In the genomic region with DNA sequence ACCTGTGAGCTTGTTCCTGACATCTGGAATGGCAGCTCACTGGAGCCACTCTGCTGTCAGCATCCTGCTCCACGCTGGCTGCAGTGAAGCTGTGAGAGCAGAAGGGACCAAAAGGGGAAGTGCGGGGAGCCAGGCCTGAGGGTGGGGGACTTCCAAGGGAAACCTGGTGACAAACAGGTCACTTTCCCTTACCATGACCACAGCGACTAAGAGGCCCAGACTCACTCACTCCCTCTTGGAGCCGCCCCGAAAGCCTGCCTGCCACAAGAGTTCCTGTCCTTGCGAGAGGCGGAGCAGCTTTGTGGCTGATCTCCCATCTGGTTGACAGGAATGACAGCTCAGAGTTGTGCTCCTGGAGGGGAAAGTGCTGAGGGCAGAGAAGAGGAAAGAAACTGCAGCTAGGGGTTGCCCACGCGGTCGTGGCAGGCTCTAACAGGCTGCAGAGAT, we compare ENCODE assay signal across 9 cellular contexts.
A peak's percentile ranks its signal among the peaks of the same experiment; 100 is the strongest.
DNase-seq lines count a peak whose midpoint lies in the region; ATAC-seq and TF ChIP-seq lines count a peak whose summit lies in the region.
"Had no signal": no experiment of that assay in that cellular context is flagged by ENCODE, and none has a peak within 500 bp of the region (broad histone marks: within the 10 kb centered on the region; RNA-seq: fewer than 3 reads in every experiment).

No MANE protein-coding gene starts in this region.

- POLR2A ChIA-PET in activated CD4-positive, alpha-beta T cell treated with anti-CD3 and anti-CD28 coated beads for 36 hours (lab: Charles Lee): no interaction called here

- intact Hi-C loops in activated CD4-positive, alpha-beta T cell treated with anti-CD3 and anti-CD28 coated beads for 36 hours (cut with DNase I, micrococcal nuclease): no loop called here
- intact Hi-C loops in uterus (cut with DNase I; ENCODE audit: low total_unique reads): no loop called here

- no peaks in the 10 kb centered on the region for H3K9me3 ChIP-seq in uterus
- no peaks in the 10 kb centered on the region for H3K9me3 ChIP-seq in HAP-1
- H3K9me3 ChIP-seq: upper lobe of left lung had no signal

- no peak for TF ChIP-seq POLR2A in uterus (IDR thresholded peaks at IDR 0.05)

- H3K4me1 ChIP-seq in uterus: no peaks in the 10 kb centered on the region
- no peaks in the 10 kb centered on the region for H3K4me1 ChIP-seq in HAP-1

- peaks cover 16% of the 10 kb centered on the region for H3K27me3 Mint-ChIP-seq in activated CD4-positive, alpha-beta T cell treated with anti-CD3 and anti-CD28 coated beads for 36 hours
- H3K27me3 Mint-ChIP-seq in nephron progenitor cell (ENCODE audit: low read depth, poor library complexity): peaks cover 12% of the 10 kb centered on the region

- H3K27me3 ChIP-seq in uterus: peaks cover 0 to 7% of the 10 kb centered on the region in 2 donors
- H3K27me3 ChIP-seq in HAP-1 (ENCODE audit: low read depth): no peaks in the 10 kb centered on the region
- H3K27me3 ChIP-seq: upper lobe of left lung had no signal

- peak; percentile 51 for ATAC-seq in activated CD4-positive, alpha-beta T cell treated with anti-CD3 and anti-CD28 coated beads for 36 hours
- peak; percentile 87 for ATAC-seq in GM21737 (IDR thresholded peaks at IDR 0.05; ENCODE audit: unreplicated experiment)
- ATAC-seq in HG03565 (IDR thresholded peaks at IDR 0.05; ENCODE audit: unreplicated experiment): peak; percentile 89

- CTCF ChIA-PET in activated CD4-positive, alpha-beta T cell treated with anti-CD3 and anti-CD28 coated beads for 36 hours (lab: Charles Lee): no interaction called here

- no peak overlapping the region for H3K4me3 Mint-ChIP-seq in activated CD4-positive, alpha-beta T cell treated with anti-CD3 and anti-CD28 coated beads for 36 hours
- H3K4me3 Mint-ChIP-seq in nephron progenitor cell: peak overlapping the region; percentile 5

- H3K4me1 Mint-ChIP-seq in activated CD4-positive, alpha-beta T cell treated with anti-CD3 and anti-CD28 coated beads for 36 hours: no peaks in the 10 kb centered on the region
- H3K4me1 Mint-ChIP-seq in nephron progenitor cell: peaks cover 34% of the 10 kb centered on the region

- no peaks in the 10 kb centered on the region for H3K36me3 Mint-ChIP-seq in activated CD4-positive, alpha-beta T cell treated with anti-CD3 and anti-CD28 coated beads for 36 hours (ENCODE audit: low read depth)
- H3K36me3 Mint-ChIP-seq in nephron progenitor cell (ENCODE audit: low read depth): no peaks in the 10 kb centered on the region

- H3K27ac ChIP-seq in uterus: no peak overlapping the region
- H3K27ac ChIP-seq: upper lobe of left lung had no signal

- in situ Hi-C loops in HAP-1 (cut with MboI; ENCODE audit: low sequenced_read_pairs): no loop called here

- DNase-seq in activated CD4-positive, alpha-beta T cell treated with anti-CD3 and anti-CD28 coated beads for 36 hours: peak; percentile 25
- no peak for DNase-seq in activated CD4-positive, alpha-beta T cell treated with anti-CD3 and anti-CD28 coated beads for 1 hour
- DNase-seq in nephron progenitor cell (peak; percentile 21), uterus (no peak), NCI-H2029 treated with DMSO at 0.1 percent for 48 hours (lab: John Stamatoyannopoulos, UW) (no peak), HAP-1 (ENCODE audit: low spot score in 2 of 2) (no peak)
- DNase-seq: upper lobe of left lung had no signal

- no peaks in the 10 kb centered on the region for H3K9me3 Mint-ChIP-seq in activated CD4-positive, alpha-beta T cell treated with anti-CD3 and anti-CD28 coated beads for 36 hours (ENCODE audit: low read depth)
- no peaks in the 10 kb centered on the region for H3K9me3 Mint-ChIP-seq in nephron progenitor cell

- H3K36me3 ChIP-seq in uterus (no peaks in the 10 kb centered on the region), HAP-1 (replicated peaks) (no peaks in the 10 kb centered on the region)
- H3K36me3 ChIP-seq: upper lobe of left lung had no signal

- TF ChIP-seq CTCF in nephron progenitor cell (IDR thresholded peaks at IDR 0.05) (no peak), uterus (IDR thresholded peaks at IDR 0.05) (no peak)

- no peak overlapping the region for H3K27ac Mint-ChIP-seq in activated CD4-positive, alpha-beta T cell treated with anti-CD3 and anti-CD28 coated beads for 36 hours
- H3K27ac Mint-ChIP-seq in nephron progenitor cell: no peak overlapping the region

- H3K4me3 ChIP-seq in uterus (no peak overlapping the region), HAP-1 (no peak overlapping the region)
- H3K4me3 ChIP-seq: upper lobe of left lung had no signal

Comparison
In these comparisons a context has a peak if more than half of its experiments do, and no peak if none do; other contexts are left out.
1. DNase-seq: peak in activated CD4-positive, alpha-beta T cell treated with anti-CD3 and anti-CD28 coated beads for 36 hours (single experiment) and nephron progenitor cell (single experiment); none in activated CD4-positive, alpha-beta T cell treated with anti-CD3 and anti-CD28 coated beads for 1 hour (single experiment), uterus (0 of 2), NCI-H2029 treated with DMSO at 0.1 percent for 48 hours (single experiment) and HAP-1 (0 of 2).
2. Peak in every context shown above with its lines, with median percentiles within 50 percentile points of each other: ATAC-seq.